ENCODE assay signal across 13 cellular contexts in genomic region chr6:158808442-158808833, GRCh38. TPM values are rescaled to one million over a fixed set of nuclear protein-coding genes. Genes with fewer than 3 reads are reported as not detected.
DNase-seq lines count a peak whose midpoint lies in the region; ATAC-seq and TF ChIP-seq lines count a peak whose summit lies in the region.
"Had no signal": no experiment of that assay in that cellular context is flagged by ENCODE, and none has a peak within 500 bp of the region (broad histone marks: within the 10 kb centered on the region; RNA-seq: fewer than 3 reads in every experiment).

No MANE protein-coding gene starts in this region.

- no peaks in the 10 kb centered on the region for H3K27me3 Mint-ChIP-seq in activated CD4-positive, alpha-beta T cell treated with anti-CD3 and anti-CD28 coated beads, Interleukin-2, amount 10 ng/mL, durations not matched to agents 24 days and 14 days

- H3K27me3 ChIP-seq in HUES6 (ENCODE audit: control insufficient read depth, insufficient read depth, low read length) (no peaks in the 10 kb centered on the region), body of pancreas (no peaks in the 10 kb centered on the region), prostate gland (replicated peaks; ENCODE audit: insufficient read depth) (no peaks in the 10 kb centered on the region)
- H3K27me3 ChIP-seq: ascending aorta had no signal

- TF ChIP-seq POLR2A in body of pancreas (IDR thresholded peaks at IDR 0.05) (no peak), prostate gland (IDR thresholded peaks at IDR 0.05) (no peak)

- no peak for DNase-seq in activated CD4-positive, alpha-beta T cell treated with anti-CD3 and anti-CD28 coated beads, Interleukin-2, amount 10 ng/mL, durations not matched to agents 24 days and 14 days
- DNase-seq in activated CD4-positive, alpha-beta T cell treated with anti-CD3 and anti-CD28 coated beads, Interleukin-2, amount 50 U/mL, for 48 hours, result no peak
- DNase-seq in body of pancreas, result no peak
- peak; percentile 91 for DNase-seq in prostate gland (ENCODE audit: low spot score)
- DNase-seq in amygdala (lab: John Stamatoyannopoulos, UW), result no peak
- DNase-seq: activated CD4-positive, alpha-beta T cell treated with anti-CD3 and anti-CD28 coated beads for 48 hours; NCI-H446 treated with DMSO at 0.1 percent for 48 hours; SIG-M5; stimulated activated CD4-positive, alpha-beta T cell treated with anti-CD3 and anti-CD28 coated beads, Interleukin-12 subunit alpha, Interleukin-12 subunit beta, amount 100 ng/mL, for 4 hours had no signal

- H3K4me1 ChIP-seq in HUES6 (ENCODE audit: control insufficient read depth, insufficient read depth, low read length), result peaks cover 92% of the 10 kb centered on the region
- H3K4me1 ChIP-seq in body of pancreas, result peaks cover 82% of the 10 kb centered on the region
- H3K4me1 ChIP-seq in prostate gland (replicated peaks), result peaks cover 30% of the 10 kb centered on the region
- H3K4me1 ChIP-seq: ascending aorta had no signal

- H3K9ac ChIP-seq in HUES6 (ENCODE audit: low read length), result no peak overlapping the region

- 23 to 28% methylated on average over 6 of the region's 6 CpGs for WGBS in body of pancreas, 2 donors
- WGBS in prostate gland, result 19% methylated on average over 6 of the region's 6 CpGs

- peaks cover 69% of the 10 kb centered on the region for H3K36me3 Mint-ChIP-seq in activated CD4-positive, alpha-beta T cell treated with anti-CD3 and anti-CD28 coated beads, Interleukin-2, amount 10 ng/mL, durations not matched to agents 24 days and 14 days (ENCODE audit: low read depth)

- no peak for ATAC-seq in body of pancreas
- no peak for ATAC-seq in GM21367 (IDR thresholded peaks at IDR 0.05; ENCODE audit: unreplicated experiment)
- no peak for ATAC-seq in HG02642 (IDR thresholded peaks at IDR 0.05; ENCODE audit: poor library complexity, unreplicated experiment)

- H3K4me3 Mint-ChIP-seq in activated CD4-positive, alpha-beta T cell treated with anti-CD3 and anti-CD28 coated beads, Interleukin-2, amount 10 ng/mL, durations not matched to agents 24 days and 14 days, result no peak overlapping the region

- H3K9me3 Mint-ChIP-seq in activated CD4-positive, alpha-beta T cell treated with anti-CD3 and anti-CD28 coated beads, Interleukin-2, amount 10 ng/mL, durations not matched to agents 24 days and 14 days, result peaks cover 5% of the 10 kb centered on the region

- no peaks in the 10 kb centered on the region for H3K9me3 ChIP-seq in HUES6 (ENCODE audit: control insufficient read depth, insufficient read depth, low read depth, low read length)
- no peaks in the 10 kb centered on the region for H3K9me3 ChIP-seq in body of pancreas
- no peaks in the 10 kb centered on the region for H3K9me3 ChIP-seq in prostate gland
- H3K9me3 ChIP-seq: ascending aorta had no signal

- H3K36me3 ChIP-seq in HUES6 (ENCODE audit: control insufficient read depth, insufficient read depth, low read length), result peaks cover 65% of the 10 kb centered on the region
- H3K36me3 ChIP-seq in body of pancreas (replicated peaks in 1 of 2; ENCODE audit: insufficient read depth in 1 of 2, low read depth in 2 of 2), result no peaks in the 10 kb centered on the region
- no peaks in the 10 kb centered on the region for H3K36me3 ChIP-seq in prostate gland
- H3K36me3 ChIP-seq: ascending aorta had no signal

- H3K4me1 Mint-ChIP-seq in activated CD4-positive, alpha-beta T cell treated with anti-CD3 and anti-CD28 coated beads, Interleukin-2, amount 10 ng/mL, durations not matched to agents 24 days and 14 days, result peaks cover 83% of the 10 kb centered on the region

- intact Hi-C loops in activated CD4-positive, alpha-beta T cell treated with anti-CD3 and anti-CD28 coated beads, Interleukin-2, amount 10 ng/mL, durations not matched to agents 24 days and 14 days (cut with micrococcal nuclease), result no loop called here
- intact Hi-C loops in body of pancreas (cut with DNase I) (no loop called here), prostate gland (cut with DNase I) (loop anchor here (5.0 kb wide), 1 partner anchor 46 kb away; no protein-coding TSS in a partner anchor)

- H3K4me3 ChIP-seq in HUES6 (ENCODE audit: low read depth, low read length), result no peak overlapping the region
- no peak overlapping the region for H3K4me3 ChIP-seq in body of pancreas
- H3K4me3 ChIP-seq in prostate gland, result no peak overlapping the region
- H3K4me3 ChIP-seq: ascending aorta had no signal

- peak overlapping the region; percentile 40 for H3K27ac Mint-ChIP-seq in activated CD4-positive, alpha-beta T cell treated with anti-CD3 and anti-CD28 coated beads, Interleukin-2, amount 10 ng/mL, durations not matched to agents 24 days and 14 days

- H3K27ac ChIP-seq in HUES6 (ENCODE audit: low read depth, low read length) (peak overlapping the region; percentile 19; the same call in 1 of the 2 replicates), body of pancreas (peak overlapping the region; percentile 11 to 61 (median 46)), prostate gland (peak overlapping the region; percentile 64 to 65)
- H3K27ac ChIP-seq: ascending aorta had no signal

- TF ChIP-seq CTCF in body of pancreas (IDR thresholded peaks at IDR 0.05) (no peak), prostate gland (IDR thresholded peaks at IDR 0.05) (peak in 3 of 4 experiments; percentile 17 to 29 (median 24))

RNA-seq across cellular contexts. Expression of gene EZR, which starts 10.7 kb away (rescaled TPM):
- 204 and 215 TPM in 2 replicates for total RNA-seq in activated CD4-positive, alpha-beta T cell treated with anti-CD3 and anti-CD28 coated beads, Interleukin-2, amount 10 ng/mL, durations not matched to agents 24 days and 14 days
- total RNA-seq in body of pancreas (100 to 1,000 TPM in 1 of 2 donors, 10 to 100 TPM in 1; 76.8 to 103 TPM), prostate gland (100 to 1,000 TPM; 118 to 222 TPM)

Comparison
In these comparisons a context has a peak if more than half of its experiments do, and no peak if none do; other contexts are left out.
1. CTCF ChIP-seq: peak in prostate gland (3 of 4); none in body of pancreas (0 of 7).
2. Peak in every context shown above with its lines, with median percentiles within 50 percentile points of each other: H3K27ac ChIP-seq.